In the genomic region with DNA sequence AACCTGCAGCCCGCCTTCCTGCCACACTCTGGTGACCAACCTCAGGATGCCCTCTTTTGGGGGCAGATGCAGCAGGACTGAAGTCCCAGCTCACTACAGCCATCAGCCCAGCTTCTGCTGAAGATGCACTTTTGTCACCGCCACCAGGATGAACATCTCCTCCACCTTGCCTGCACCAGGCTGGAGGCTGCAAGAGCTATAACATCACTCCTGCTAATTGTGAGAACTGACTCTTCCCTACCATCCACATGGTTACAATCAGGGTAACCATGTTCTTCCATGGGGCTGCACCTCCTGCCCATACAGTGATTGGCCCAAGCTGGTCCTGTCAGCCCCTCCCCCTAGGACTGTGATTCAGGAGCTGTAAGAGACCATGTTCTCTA, we compare ENCODE assay signal across 2 cellular contexts.
TF ChIP-seq lines count a peak whose summit lies in the region.

No MANE protein-coding gene starts in this region.

TF ChIP-seq in HEK293, 187 proteins besides CTCF, POLR2A, EP300 and RAD21 (continued from another document):
- 0 out of 2 replicates have a peak, but pooled peaks have one; percentile 77 for TF ChIP-seq ZNF600 (tag by site-specific recombination; IDR thresholded peaks at IDR 0.05)
- no peak for TF ChIP-seq ZNF701 (tag by site-specific recombination; IDR thresholded peaks at IDR 0.05)
- TF ChIP-seq, protein P1, sequence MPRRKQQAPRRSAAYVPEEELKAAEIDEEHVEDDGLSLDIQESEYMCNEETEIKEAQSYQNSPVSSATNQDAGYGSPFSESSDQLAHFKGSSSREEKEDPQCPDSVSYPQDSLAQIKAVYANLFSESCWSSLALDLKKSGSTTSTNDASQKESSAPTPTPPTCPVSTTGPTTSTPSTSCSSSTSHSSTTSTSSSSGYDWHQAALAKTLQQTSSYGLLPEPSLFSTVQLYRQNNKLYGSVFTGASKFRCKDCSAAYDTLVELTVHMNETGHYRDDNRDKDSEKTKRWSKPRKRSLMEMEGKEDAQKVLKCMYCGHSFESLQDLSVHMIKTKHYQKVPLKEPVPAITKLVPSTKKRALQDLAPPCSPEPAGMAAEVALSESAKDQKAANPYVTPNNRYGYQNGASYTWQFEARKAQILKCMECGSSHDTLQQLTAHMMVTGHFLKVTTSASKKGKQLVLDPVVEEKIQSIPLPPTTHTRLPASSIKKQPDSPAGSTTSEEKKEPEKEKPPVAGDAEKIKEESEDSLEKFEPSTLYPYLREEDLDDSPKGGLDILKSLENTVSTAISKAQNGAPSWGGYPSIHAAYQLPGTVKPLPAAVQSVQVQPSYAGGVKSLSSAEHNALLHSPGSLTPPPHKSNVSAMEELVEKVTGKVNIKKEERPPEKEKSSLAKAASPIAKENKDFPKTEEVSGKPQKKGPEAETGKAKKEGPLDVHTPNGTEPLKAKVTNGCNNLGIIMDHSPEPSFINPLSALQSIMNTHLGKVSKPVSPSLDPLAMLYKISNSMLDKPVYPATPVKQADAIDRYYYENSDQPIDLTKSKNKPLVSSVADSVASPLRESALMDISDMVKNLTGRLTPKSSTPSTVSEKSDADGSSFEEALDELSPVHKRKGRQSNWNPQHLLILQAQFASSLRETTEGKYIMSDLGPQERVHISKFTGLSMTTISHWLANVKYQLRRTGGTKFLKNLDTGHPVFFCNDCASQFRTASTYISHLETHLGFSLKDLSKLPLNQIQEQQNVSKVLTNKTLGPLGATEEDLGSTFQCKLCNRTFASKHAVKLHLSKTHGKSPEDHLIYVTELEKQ (tag by site-specific recombination; IDR thresholded peaks at IDR 0.05; ENCODE audit: borderline replicate concordance): no peak
- no peak for TF ChIP-seq ZNF623 (tag by site-specific recombination; IDR thresholded peaks at IDR 0.05)
- no peak for TF ChIP-seq GFI1B (tag by site-specific recombination; IDR thresholded peaks at IDR 0.05)
- TF ChIP-seq SP3 (tag by site-specific recombination; IDR thresholded peaks at IDR 0.05): peak; percentile 25; the same call in 1 of the 2 replicates
- TF ChIP-seq ZNF140 (tag by site-specific recombination; IDR thresholded peaks at IDR 0.05): no peak
- peak; percentile 41 for TF ChIP-seq SP2 (tag by site-specific recombination; IDR thresholded peaks at IDR 0.05)

TF ChIP-seq in neural cell, 6 proteins besides CTCF, POLR2A, EP300 and RAD21 (continued from another document):
- TF ChIP-seq, protein P2, sequence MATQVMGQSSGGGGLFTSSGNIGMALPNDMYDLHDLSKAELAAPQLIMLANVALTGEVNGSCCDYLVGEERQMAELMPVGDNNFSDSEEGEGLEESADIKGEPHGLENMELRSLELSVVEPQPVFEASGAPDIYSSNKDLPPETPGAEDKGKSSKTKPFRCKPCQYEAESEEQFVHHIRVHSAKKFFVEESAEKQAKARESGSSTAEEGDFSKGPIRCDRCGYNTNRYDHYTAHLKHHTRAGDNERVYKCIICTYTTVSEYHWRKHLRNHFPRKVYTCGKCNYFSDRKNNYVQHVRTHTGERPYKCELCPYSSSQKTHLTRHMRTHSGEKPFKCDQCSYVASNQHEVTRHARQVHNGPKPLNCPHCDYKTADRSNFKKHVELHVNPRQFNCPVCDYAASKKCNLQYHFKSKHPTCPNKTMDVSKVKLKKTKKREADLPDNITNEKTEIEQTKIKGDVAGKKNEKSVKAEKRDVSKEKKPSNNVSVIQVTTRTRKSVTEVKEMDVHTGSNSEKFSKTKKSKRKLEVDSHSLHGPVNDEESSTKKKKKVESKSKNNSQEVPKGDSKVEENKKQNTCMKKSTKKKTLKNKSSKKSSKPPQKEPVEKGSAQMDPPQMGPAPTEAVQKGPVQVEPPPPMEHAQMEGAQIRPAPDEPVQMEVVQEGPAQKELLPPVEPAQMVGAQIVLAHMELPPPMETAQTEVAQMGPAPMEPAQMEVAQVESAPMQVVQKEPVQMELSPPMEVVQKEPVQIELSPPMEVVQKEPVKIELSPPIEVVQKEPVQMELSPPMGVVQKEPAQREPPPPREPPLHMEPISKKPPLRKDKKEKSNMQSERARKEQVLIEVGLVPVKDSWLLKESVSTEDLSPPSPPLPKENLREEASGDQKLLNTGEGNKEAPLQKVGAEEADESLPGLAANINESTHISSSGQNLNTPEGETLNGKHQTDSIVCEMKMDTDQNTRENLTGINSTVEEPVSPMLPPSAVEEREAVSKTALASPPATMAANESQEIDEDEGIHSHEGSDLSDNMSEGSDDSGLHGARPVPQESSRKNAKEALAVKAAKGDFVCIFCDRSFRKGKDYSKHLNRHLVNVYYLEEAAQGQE (IDR thresholded peaks at IDR 0.05; ENCODE audit: borderline replicate concordance): no peak
- TF ChIP-seq TAF1 (IDR thresholded peaks at IDR 0.05; ENCODE audit: low read depth): no peak
